8 cellular contexts compared by ENCODE assay signal in the genomic region with DNA sequence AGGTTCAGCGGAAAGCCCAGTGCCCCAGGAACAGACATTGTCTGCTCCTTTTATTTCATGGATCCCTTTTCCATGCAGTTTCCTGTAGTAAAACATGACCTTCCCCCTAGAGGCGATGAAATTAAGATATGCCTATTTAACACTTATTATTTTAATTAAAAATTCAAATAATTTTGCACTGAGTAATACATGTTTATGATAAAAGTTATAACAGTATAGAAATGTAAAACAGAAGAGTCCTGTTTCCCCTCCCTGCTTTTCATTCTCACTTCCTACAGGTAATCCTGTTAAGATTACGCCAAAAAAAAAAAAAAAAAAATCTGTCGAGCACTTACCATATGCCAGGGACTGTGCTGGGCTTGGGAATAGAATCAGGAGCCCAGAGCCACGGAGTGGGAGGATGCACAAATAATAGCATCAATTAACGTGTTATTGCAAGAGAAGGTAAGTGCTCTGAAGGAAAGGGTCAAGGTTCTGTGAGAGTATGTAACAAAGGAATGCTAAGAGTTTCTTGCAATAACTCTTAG. TPM values are rescaled to one million over a fixed set of nuclear protein-coding genes. Genes with fewer than 3 reads are reported as not detected.
DNase-seq lines count a peak whose midpoint lies in the region; ATAC-seq and TF ChIP-seq lines count a peak whose summit lies in the region.

No MANE protein-coding gene starts in this region.

- H3K4me3 ChIP-seq in CD4-positive, CD25-positive, alpha-beta regulatory T cell (ENCODE audit: low read depth, low read length), result peak overlapping the region; percentile 55
- H3K4me3 ChIP-seq in Loucy (ENCODE audit: low read length, poor library complexity, severe bottlenecking) (peak overlapping the region; percentile 89), cardiac fibroblast (replicated peaks in 1 of 2; ENCODE audit: low read depth in 2 of 2, low read length in 2 of 2) (peak overlapping the region; percentile 27 to 89)
- H3K4me3 ChIP-seq in naive thymus-derived CD4-positive, alpha-beta T cell (ENCODE audit: low read length), result peak overlapping the region; percentile 95

- peak overlapping the region; percentile 77 for H3K9ac ChIP-seq in Loucy (ENCODE audit: low read depth, low read length, poor library complexity, severe bottlenecking)

- POLR2A ChIA-PET in naive thymus-derived CD4-positive, alpha-beta T cell (lab: Charles Lee), result interaction anchor here (0.8 to 3.0 kb wide), 7 partner anchors 44 to 147 kb away, joined by 3 to 19 read pairs (median 3); a partner anchor contains a TSS

- TF ChIP-seq CTCF in Loucy (conservative IDR thresholded peaks at IDR 0.05; ENCODE audit: low read length) (no peak), cardiac fibroblast (IDR thresholded peaks at IDR 0.05; ENCODE audit: low read depth, low read length) (no peak)

- H3K27me3 Mint-ChIP-seq in CD4-positive, CD25-positive, alpha-beta regulatory T cell, result peaks cover 6% of the 10 kb centered on the region
- H3K27me3 Mint-ChIP-seq in naive thymus-derived CD4-positive, alpha-beta T cell, result no peaks in the 10 kb centered on the region

- H2AFZ ChIP-seq in Loucy (ENCODE audit: low read length), result peak overlapping the region; percentile 92; the same call in 1 of the 2 replicates

- H3F3A ChIP-seq in Loucy (ENCODE audit: low read depth), result no peaks in the 10 kb centered on the region; the same call in 1 of the 2 replicates

- peak overlapping the region; percentile 20 to 89 (median 88) for H3K27ac Mint-ChIP-seq in CD4-positive, CD25-positive, alpha-beta regulatory T cell
- H3K27ac Mint-ChIP-seq in naive thymus-derived CD4-positive, alpha-beta T cell, result peak overlapping the region in 8 of 9 donors; percentile 57 to 96 (median 91)

- CTCF ChIA-PET in naive thymus-derived CD4-positive, alpha-beta T cell (lab: Charles Lee), result interaction anchor here (0.9 to 1.9 kb wide), 4 partner anchors 54 to 94 kb away, joined by 3 to 12 read pairs (median 4); a partner anchor contains a TSS

- DNase-seq in CD4-positive, CD25-positive, alpha-beta regulatory T cell, result no peak
- DNase-seq in cardiac fibroblast (ENCODE audit: low read depth in 2 of 2) (no peak), HK-2 (ENCODE audit: unreplicated experiment) (no peak), dedifferentiated amniotic fluid mesenchymal stem cell (ENCODE audit: extremely low spot score) (no peak)
- DNase-seq in naive thymus-derived CD4-positive, alpha-beta T cell, result no peak
- DNase-seq in activated CD4-positive, alpha-beta T cell treated with anti-CD3 and anti-CD28 coated beads for 1 hour, result no peak

- peak overlapping the region; percentile 92 for H3K27ac ChIP-seq in CD4-positive, CD25-positive, alpha-beta regulatory T cell (ENCODE audit: insufficient read depth, low read length, poor library complexity, severe bottlenecking)
- H3K27ac ChIP-seq in naive thymus-derived CD4-positive, alpha-beta T cell (ENCODE audit: low read depth, low read length), result peak overlapping the region; percentile 89

- H3K4me1 Mint-ChIP-seq in CD4-positive, CD25-positive, alpha-beta regulatory T cell, result peaks cover 6 to 33% (median 23%) of the 10 kb centered on the region in 4 donors
- peaks cover 22 to 40% (median 35%) of the 10 kb centered on the region in 7 donors for H3K4me1 Mint-ChIP-seq in naive thymus-derived CD4-positive, alpha-beta T cell

- H3K79me2 ChIP-seq in Loucy (ENCODE audit: insufficient read depth, low read length), result peaks cover 28% of the 10 kb centered on the region

- H3K36me3 Mint-ChIP-seq in CD4-positive, CD25-positive, alpha-beta regulatory T cell, result peaks cover 5% of the 10 kb centered on the region
- H3K36me3 Mint-ChIP-seq in naive thymus-derived CD4-positive, alpha-beta T cell, result peaks cover 0 to 3% (median 0%) of the 10 kb centered on the region in 5 donors

- peaks cover 17% of the 10 kb centered on the region for H3K4me1 ChIP-seq in CD4-positive, CD25-positive, alpha-beta regulatory T cell (ENCODE audit: control insufficient read depth, insufficient read depth, low read length, poor library complexity, severe bottlenecking)
- peaks cover 35% of the 10 kb centered on the region for H3K4me1 ChIP-seq in Loucy (ENCODE audit: insufficient read depth, low read length, poor library complexity, severe bottlenecking)
- H3K4me1 ChIP-seq in naive thymus-derived CD4-positive, alpha-beta T cell (ENCODE audit: control insufficient read depth in 2 of 2, insufficient read depth in 2 of 2, low read length in 2 of 2), result peaks cover 11 to 12% of the 10 kb centered on the region in 2 donors

- no peaks in the 10 kb centered on the region for H3K9me3 ChIP-seq in CD4-positive, CD25-positive, alpha-beta regulatory T cell (ENCODE audit: control insufficient read depth in 2 of 2, low read length in 2 of 2)
- no peaks in the 10 kb centered on the region for H3K9me3 ChIP-seq in Loucy (ENCODE audit: insufficient read depth, low read depth, low read length)
- H3K9me3 ChIP-seq in naive thymus-derived CD4-positive, alpha-beta T cell (ENCODE audit: control insufficient read depth in 2 of 3, low read length in 3 of 3), result no peaks in the 10 kb centered on the region

- peaks cover 15% of the 10 kb centered on the region for H4K20me1 ChIP-seq in Loucy (ENCODE audit: insufficient read depth, low read length, poor library complexity, severe bottlenecking)

- intact Hi-C loops in naive thymus-derived CD4-positive, alpha-beta T cell (cut with micrococcal nuclease), result loop anchor here in 1 of 2 donors (2.0 kb wide), 4 partner anchors 24 to 1678 kb away; a partner anchor contains a TSS

- H3K9me3 Mint-ChIP-seq in CD4-positive, CD25-positive, alpha-beta regulatory T cell, result no peaks in the 10 kb centered on the region
- no peaks in the 10 kb centered on the region for H3K9me3 Mint-ChIP-seq in naive thymus-derived CD4-positive, alpha-beta T cell

- peak overlapping the region; percentile 90 to 99 (median 93) for H3K4me3 Mint-ChIP-seq in CD4-positive, CD25-positive, alpha-beta regulatory T cell
- peak overlapping the region; percentile 84 to 100 (median 94) for H3K4me3 Mint-ChIP-seq in naive thymus-derived CD4-positive, alpha-beta T cell

- no peaks in the 10 kb centered on the region for H3K36me3 ChIP-seq in CD4-positive, CD25-positive, alpha-beta regulatory T cell (ENCODE audit: control insufficient read depth, insufficient read depth, low read length)
- H3K36me3 ChIP-seq in Loucy (ENCODE audit: insufficient read depth, low read length), result no peaks in the 10 kb centered on the region
- peaks cover 0 to 5% (median 0%) of the 10 kb centered on the region in 3 experiments for H3K36me3 ChIP-seq in naive thymus-derived CD4-positive, alpha-beta T cell (ENCODE audit: control insufficient read depth in 2 of 3, insufficient read depth in 3 of 3, low read length in 3 of 3)

- H3K9me2 ChIP-seq in Loucy (replicated peaks; ENCODE audit: low read depth, low read length), result no peaks in the 10 kb centered on the region

- peak overlapping the region; percentile 95 for H3K4me2 ChIP-seq in Loucy (ENCODE audit: low read depth, low read length, poor library complexity, severe bottlenecking)

- no peak for ATAC-seq in CD4-positive, CD25-positive, alpha-beta regulatory T cell (ENCODE audit: low read depth in 2 of 2)
- ATAC-seq in naive thymus-derived CD4-positive, alpha-beta T cell, result no peak
- no peak for ATAC-seq in GM19452 (IDR thresholded peaks at IDR 0.05; ENCODE audit: unreplicated experiment)

- no peaks in the 10 kb centered on the region for H3K27me3 ChIP-seq in CD4-positive, CD25-positive, alpha-beta regulatory T cell (ENCODE audit: control insufficient read depth, insufficient read depth, low read length)
- H3K27me3 ChIP-seq in Loucy (ENCODE audit: insufficient read depth, low read length, poor library complexity, severe bottlenecking), result no peaks in the 10 kb centered on the region
- H3K27me3 ChIP-seq in naive thymus-derived CD4-positive, alpha-beta T cell (ENCODE audit: control insufficient read depth in 2 of 2, insufficient read depth in 2 of 2, low read length in 2 of 2), result no peaks in the 10 kb centered on the region

RNA-seq across cellular contexts. Expression of a gene that starts 0.8 kb away (rescaled TPM):
- total RNA-seq in CD4-positive, CD25-positive, alpha-beta regulatory T cell, result 28.3 TPM
- polyA plus RNA-seq in CD4-positive, CD25-positive, alpha-beta regulatory T cell, result 10 to 100 TPM; 25.0 to 32.8 (median 30.9) TPM
- total RNA-seq in naive thymus-derived CD4-positive, alpha-beta T cell, result 10 to 100 TPM; 16.7 to 37.9 (median 27.1) TPM
- polyA plus RNA-seq in naive thymus-derived CD4-positive, alpha-beta T cell, result 10 to 100 TPM; 20.5 to 28.4 TPM

RNA-seq across cellular contexts. Expression of a gene that starts 41.4 kb away (rescaled TPM):
- 5.7 TPM for total RNA-seq in CD4-positive, CD25-positive, alpha-beta regulatory T cell
- polyA plus RNA-seq in CD4-positive, CD25-positive, alpha-beta regulatory T cell, result not detected
- 1 to 10 TPM; 2.0 to 3.9 (median 3.0) TPM for total RNA-seq in naive thymus-derived CD4-positive, alpha-beta T cell
- not detected for polyA plus RNA-seq in naive thymus-derived CD4-positive, alpha-beta T cell

RNA-seq across cellular contexts. Expression of a gene that starts 48.4 kb away (rescaled TPM):
- 44.1 TPM for total RNA-seq in CD4-positive, CD25-positive, alpha-beta regulatory T cell
- polyA plus RNA-seq in CD4-positive, CD25-positive, alpha-beta regulatory T cell, result 10 to 100 TPM; 71.8 to 89.4 (median 79.4) TPM
- 10 to 100 TPM; 25.7 to 69.5 (median 63.2) TPM for total RNA-seq in naive thymus-derived CD4-positive, alpha-beta T cell
- 10 to 100 TPM; 64.1 to 72.5 TPM for polyA plus RNA-seq in naive thymus-derived CD4-positive, alpha-beta T cell

RNA-seq across cellular contexts. Expression of a gene that starts 48.6 kb away (rescaled TPM):
- 134 TPM for total RNA-seq in CD4-positive, CD25-positive, alpha-beta regulatory T cell
- 100 to 1,000 TPM; 118 to 134 (median 125) TPM for polyA plus RNA-seq in CD4-positive, CD25-positive, alpha-beta regulatory T cell
- total RNA-seq in naive thymus-derived CD4-positive, alpha-beta T cell, result 100 to 1,000 TPM; 132 to 209 (median 146) TPM
- 100 to 1,000 TPM; 113 to 121 TPM for polyA plus RNA-seq in naive thymus-derived CD4-positive, alpha-beta T cell
